ENCODE assay signal across 8 cellular contexts in the genomic region with DNA sequence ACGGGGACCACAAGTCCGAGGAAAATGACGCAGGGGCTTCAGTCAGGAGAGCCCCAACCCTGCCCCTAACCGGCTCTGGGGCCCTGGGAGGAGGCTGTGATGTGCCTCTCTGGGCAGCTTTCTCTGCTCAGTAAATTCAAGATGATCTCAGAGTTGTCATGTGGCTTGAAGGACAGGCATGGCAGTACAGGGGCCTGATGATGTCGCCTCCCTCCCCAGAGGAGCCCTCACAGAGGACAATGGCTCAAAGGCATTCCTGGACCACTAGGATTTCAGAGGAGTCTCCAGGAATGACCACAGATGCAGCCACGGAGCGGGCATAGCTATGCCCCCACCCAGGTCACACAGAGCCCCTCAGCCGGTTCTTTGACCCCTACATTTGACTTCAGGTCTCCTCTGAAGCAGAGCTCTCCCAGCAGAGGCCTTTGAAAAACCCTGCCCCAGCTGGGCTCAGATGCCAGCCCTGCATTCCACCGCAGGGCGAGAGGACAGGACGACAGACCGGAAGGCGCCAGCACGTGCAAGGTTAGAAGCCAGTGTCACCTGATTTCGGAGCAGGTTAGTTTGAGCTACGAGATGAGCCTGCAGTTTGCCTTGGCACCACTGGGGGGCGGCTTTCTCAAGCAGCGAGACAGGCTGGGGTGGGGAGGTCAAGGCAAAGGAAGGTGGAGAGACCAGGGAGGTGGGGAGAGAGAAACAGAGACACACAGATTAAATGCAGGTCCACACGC. TPM values are rescaled to one million over a fixed set of nuclear protein-coding genes. Genes with fewer than 3 reads are reported as not detected.
A peak's percentile ranks its signal among the peaks of the same experiment; 100 is the strongest.
DNase-seq lines count a peak whose midpoint lies in the region; ATAC-seq and TF ChIP-seq lines count a peak whose summit lies in the region.

No MANE protein-coding gene starts in this region.

- peaks cover 20% of the 10 kb centered on the region for H3K4me1 ChIP-seq in GM23248 (ENCODE audit: insufficient read depth)
- peaks cover 18% of the 10 kb centered on the region for H3K4me1 ChIP-seq in PC-3 (ENCODE audit: insufficient read depth, low read length)
- H3K4me1 ChIP-seq in tibial nerve = peaks cover 3 to 65% (median 36%) of the 10 kb centered on the region in 4 donors

- POLR2A ChIA-PET in PC-3 (lab: Charles Lee; ENCODE audit: unreplicated experiment) = interaction anchor here (0.6 kb wide), 1 partner anchor 19 kb away, joined by 8 read pairs; no protein-coding TSS in a partner anchor

- WGBS in GM23248 (ENCODE audit: low coverage in 1 of 2, low lambda C conversion rate in 2 of 2, missing lambda C conversion rate in 2 of 2), 2 experiments = 49% methylated on average over 16 to 19 of the region's 19 CpGs
- WGBS in tibial nerve, 2 donors = 35 to 45% methylated on average over 15 to 17 of the region's 19 CpGs

- H3K27me3 ChIP-seq in GM23248 (replicated peaks; ENCODE audit: insufficient read depth) (no peaks in the 10 kb centered on the region), PC-3 (ENCODE audit: low read length) (no peaks in the 10 kb centered on the region), tibial nerve (no peaks in the 10 kb centered on the region)

- no peaks in the 10 kb centered on the region for H3K27me3 Mint-ChIP-seq in Calu3 (ENCODE audit: unreplicated experiment)

- H2AFZ ChIP-seq in GM23248 = no peak overlapping the region
- H2AFZ ChIP-seq in PC-3 (ENCODE audit: low read length) = no peak overlapping the region

- ATAC-seq in PC-3 (no peak), omental fat pad (ENCODE audit: low FRiP score) (no peak), GM18519 (IDR thresholded peaks at IDR 0.05; ENCODE audit: low FRiP score, unreplicated experiment) (no peak)

- H3K4me3 ChIP-seq in GM23248 = no peak overlapping the region
- no peak overlapping the region for H3K4me3 ChIP-seq in PC-3 (ENCODE audit: low read length)
- no peak overlapping the region for H3K4me3 ChIP-seq in fibroblast of pulmonary artery (replicated peaks; ENCODE audit: low read depth, low read length)
- no peak overlapping the region for H3K4me3 ChIP-seq in tibial nerve

- in situ Hi-C loops in GM23248 (cut with MboI) = no loop called here

- no peaks in the 10 kb centered on the region for H3K79me2 ChIP-seq in GM23248 (ENCODE audit: insufficient read depth)
- H3K79me2 ChIP-seq in PC-3 (ENCODE audit: low read length) = no peaks in the 10 kb centered on the region

- no peak overlapping the region for H3K4me3 Mint-ChIP-seq in Calu3 (ENCODE audit: low read depth, unreplicated experiment)

- H3K36me3 Mint-ChIP-seq in Calu3 (ENCODE audit: insufficient read depth, unreplicated experiment) = peaks cover 45% of the 10 kb centered on the region

- intact Hi-C loops in Calu3 (cut with micrococcal nuclease; ENCODE audit: unreplicated experiment) (loop anchor here (1.0 to 5.0 kb wide), 3 partner anchors 35 to 100 kb away; no protein-coding TSS in a partner anchor), PC-3 (cut with micrococcal nuclease) (no loop called here)

- TF ChIP-seq EP300 in tibial nerve (IDR thresholded peaks at IDR 0.05) = peak in 1 of 2 donors; percentile 51

- H3K9ac ChIP-seq in GM23248 (no peak overlapping the region), PC-3 (ENCODE audit: low read length) (no peak overlapping the region)

- H3K9me3 ChIP-seq in GM23248 (ENCODE audit: low read depth) = no peaks in the 10 kb centered on the region
- H3K9me3 ChIP-seq in PC-3 (ENCODE audit: low read length) = no peaks in the 10 kb centered on the region
- no peaks in the 10 kb centered on the region for H3K9me3 ChIP-seq in tibial nerve

- no TSS peak for BruUV-seq in Calu3 (replicated peaks; lab: Mats Ljungman, UMichigan)
- BruUV-seq in PC-3 (replicated peaks; lab: Mats Ljungman, UMichigan) = no TSS peak

- H3K4me2 ChIP-seq in GM23248 (ENCODE audit: unreplicated experiment) (no peak overlapping the region), PC-3 (ENCODE audit: low read length) (no peak overlapping the region)

- peaks cover 28% of the 10 kb centered on the region for H3K4me1 Mint-ChIP-seq in Calu3 (ENCODE audit: low read depth, unreplicated experiment)

- H3K36me3 ChIP-seq in GM23248 (ENCODE audit: low read depth) = no peaks in the 10 kb centered on the region
- H3K36me3 ChIP-seq in PC-3 (ENCODE audit: low read depth, low read length) = peaks cover 3% of the 10 kb centered on the region; the same call in 1 of the 2 replicates
- peaks cover 0 to 63% (median 0%) of the 10 kb centered on the region in 3 donors for H3K36me3 ChIP-seq in tibial nerve

- H3K27ac Mint-ChIP-seq in Calu3 (ENCODE audit: unreplicated experiment) = peak overlapping the region; percentile 66

- H4K20me1 ChIP-seq in GM23248 (ENCODE audit: insufficient read depth) = no peaks in the 10 kb centered on the region
- no peaks in the 10 kb centered on the region for H4K20me1 ChIP-seq in PC-3 (ENCODE audit: low read length)

- no peak for TF ChIP-seq POLR2A in tibial nerve (IDR thresholded peaks at IDR 0.05)

- no peaks in the 10 kb centered on the region for H3K9me2 ChIP-seq in GM23248 (ENCODE audit: insufficient read depth)
- no peaks in the 10 kb centered on the region for H3K9me2 ChIP-seq in PC-3 (replicated peaks; ENCODE audit: low read length)

- peak; percentile 80 for TF ChIP-seq CTCF in Calu3 (IDR thresholded peaks at IDR 0.05; ENCODE audit: unreplicated experiment)
- TF ChIP-seq CTCF in PC-3 (conservative IDR thresholded peaks at IDR 0.05; ENCODE audit: low read depth, low read length) = peak; percentile 87
- peak; percentile 92 for TF ChIP-seq CTCF in fibroblast of pulmonary artery (IDR thresholded peaks at IDR 0.05; ENCODE audit: low read length, missing control alignments)
- TF ChIP-seq CTCF in omental fat pad (IDR thresholded peaks at IDR 0.05) = no peak
- TF ChIP-seq CTCF in tibial nerve (IDR thresholded peaks at IDR 0.05) = peak; percentile 69 to 90 (median 85)

- CTCF ChIA-PET in Calu3 (lab: Charles Lee) (interaction anchor here (0.6 to 1.8 kb wide), 13 partner anchors 13 to 266 kb away, joined by 3 to 18 read pairs (median 3); no protein-coding TSS in a partner anchor), PC-3 (lab: Charles Lee) (interaction anchor here (0.5 to 0.6 kb wide), 8 partner anchors 12 to 412 kb away, joined by 3 to 6 read pairs (median 4); partner anchors contain the start of gene BIN1)

- DNase-seq in Calu3 (peak; percentile 72), GM23248 (peak; percentile 74), PC-3 (peak; percentile 63), fibroblast of pulmonary artery (ENCODE audit: low read depth) (peak; percentile 69), omental fat pad (ENCODE audit: low spot score) (peak; percentile 68), tibial nerve (ENCODE audit: low spot score in 2 of 2) (peak; percentile 73 to 84)
- peak; percentile 50 for DNase-seq in activated T-helper 9 cell treated with anti-CD3 and anti-CD28 coated beads, Interleukin-2, amount 50 U/mL, for 16 hours (ENCODE audit: low read depth)

- H3K27ac ChIP-seq in GM23248 (0 out of 2 replicates have a peak overlapping the region, but pooled peaks have one; percentile 8), PC-3 (ENCODE audit: low read length) (no peak overlapping the region), tibial nerve (peak overlapping the region; percentile 33 to 91 (median 70))

- H3F3A ChIP-seq in GM23248 (ENCODE audit: insufficient read depth) (no peaks in the 10 kb centered on the region), PC-3 (ENCODE audit: low read length, unreplicated experiment) (no peaks in the 10 kb centered on the region)

- H3K9me3 Mint-ChIP-seq in Calu3 (ENCODE audit: low read depth, unreplicated experiment) = no peaks in the 10 kb centered on the region

RNA-seq across cellular contexts. Expression of gene BIN1, which starts 39.2 kb away (rescaled TPM):
- total RNA-seq in Calu3 (2022) = 52.8 and 54.7 TPM in 2 replicates
- 33.0 and 33.1 TPM in 2 replicates for total RNA-seq in GM23248 (2014; rRNA removed; shearing (Covaris generic))
- 23.9 and 24.3 TPM in 2 replicates for polyA plus RNA-seq in GM23248 (2016; fragmentation: Nextera tagmentation; extraction: Ambion mirVana)
- total RNA-seq in PC-3 (2014; rRNA removed) = 58.9 and 77.5 TPM in 2 replicates
- 10 to 100 TPM; 64.2 to 78.5 (median 73.2) TPM for total RNA-seq in omental fat pad
- 100 to 1,000 TPM in 2 of 4 donors, 10 to 100 TPM in 2; 95.7 to 146 (median 98.8) TPM for total RNA-seq in tibial nerve

Comparison
In these comparisons a context has a peak if more than half of its experiments do, and no peak if none do; other contexts are left out.
1. CTCF ChIP-seq: peak in Calu3 (single experiment), PC-3 (single experiment), fibroblast of pulmonary artery (single experiment) and tibial nerve (5 of 5); none in omental fat pad (0 of 3).
2. Peak in every context shown above with its lines, with median percentiles within 50 percentile points of each other: DNase-seq.